In the genomic region with DNA sequence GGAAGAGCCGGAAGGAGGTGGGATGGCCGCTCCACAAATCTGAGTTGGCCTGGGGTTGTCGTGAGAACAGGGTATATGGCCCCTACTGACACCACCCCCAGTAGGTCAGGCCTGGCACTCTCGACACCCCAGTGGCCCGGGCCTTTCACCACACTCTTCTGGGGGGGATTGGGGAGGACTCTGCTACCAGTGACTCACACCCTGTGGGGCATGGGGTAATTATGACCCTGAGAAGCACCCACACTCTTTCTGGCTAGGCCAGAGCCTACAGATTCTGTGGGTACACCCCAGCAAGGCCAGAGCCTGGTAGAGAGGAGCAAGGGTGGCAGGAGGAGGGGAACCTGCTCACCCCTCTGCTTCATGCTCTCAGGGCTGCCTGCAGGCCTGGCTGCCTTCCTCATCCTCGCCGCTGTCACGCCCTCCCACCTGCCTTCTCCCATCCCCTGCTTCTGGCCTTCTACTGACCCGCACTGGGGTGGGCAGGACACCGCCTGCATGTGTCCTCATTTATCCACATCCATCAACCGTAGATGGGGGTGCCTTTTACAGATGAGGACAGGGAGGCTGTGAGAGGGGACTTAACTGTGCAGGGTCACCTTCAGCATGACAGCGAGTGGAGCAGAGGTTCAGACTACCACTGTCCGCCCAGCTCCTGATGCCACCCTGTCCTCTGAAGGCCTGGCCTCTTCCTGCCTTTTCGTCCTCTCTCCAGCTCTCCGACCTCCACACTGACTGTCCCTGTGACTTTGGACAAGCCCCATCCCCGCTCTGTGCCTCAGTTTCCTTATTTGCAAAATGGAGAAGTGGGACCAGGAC, we compare ENCODE assay signal across 12 cellular contexts. TPM values are rescaled to one million over a fixed set of nuclear protein-coding genes. Genes with fewer than 3 reads are reported as not detected.
DNase-seq lines count a peak whose midpoint lies in the region; ATAC-seq, FAIRE-seq and TF ChIP-seq lines count a peak whose summit lies in the region.
"Had no signal": no experiment of that assay in that cellular context is flagged by ENCODE, and none has a peak within 500 bp of the region (broad histone marks: within the 10 kb centered on the region; RNA-seq: fewer than 3 reads in every experiment).

No MANE protein-coding gene starts in this region.

- no peaks in the 10 kb centered on the region for H4K20me1 ChIP-seq in osteoblast (ENCODE audit: insufficient read depth, low read length)

- peak overlapping the region; percentile 88 for H3K27ac ChIP-seq in CD4-positive, CD25-positive, alpha-beta regulatory T cell (ENCODE audit: insufficient read depth, low read length, poor library complexity, severe bottlenecking)
- H3K27ac ChIP-seq in osteoblast (ENCODE audit: low read depth, low read length) = no peak overlapping the region

- H3K9me3 ChIP-seq in CD4-positive, CD25-positive, alpha-beta regulatory T cell (ENCODE audit: control insufficient read depth in 2 of 2, low read length in 2 of 2) = no peaks in the 10 kb centered on the region
- no peaks in the 10 kb centered on the region for H3K9me3 ChIP-seq in osteoblast (ENCODE audit: low read depth, low read length)

- peak overlapping the region; percentile 19 for H3K4me3 ChIP-seq in CD4-positive, CD25-positive, alpha-beta regulatory T cell (ENCODE audit: low read depth, low read length)
- no peak overlapping the region for H3K4me3 ChIP-seq in osteoblast (ENCODE audit: insufficient read depth, low read length)

- no peak for ATAC-seq in CD4-positive, CD25-positive, alpha-beta regulatory T cell (ENCODE audit: low read depth in 2 of 2)
- ATAC-seq in HG03045 (IDR thresholded peaks at IDR 0.05; ENCODE audit: unreplicated experiment) (no peak), GM21619 (IDR thresholded peaks at IDR 0.05; ENCODE audit: unreplicated experiment) (no peak)

- TF ChIP-seq POLR2A in GM19193 (IDR thresholded peaks at IDR 0.05; ENCODE audit: extremely low read depth, insufficient read depth, insufficient read length) = peak; percentile 21

- H3K9me3 Mint-ChIP-seq in CD4-positive, CD25-positive, alpha-beta regulatory T cell = peaks cover 0 to 1% (median 0%) of the 10 kb centered on the region in 7 donors
- H3K9me3 Mint-ChIP-seq in activated naive CD8-positive, alpha-beta T cell (ENCODE audit: low read depth) = no peaks in the 10 kb centered on the region
- H3K9me3 Mint-ChIP-seq: HFFc6 had no signal

- H3K36me3 Mint-ChIP-seq in CD4-positive, CD25-positive, alpha-beta regulatory T cell = no peaks in the 10 kb centered on the region
- H3K36me3 Mint-ChIP-seq in activated naive CD8-positive, alpha-beta T cell = peaks cover 3% of the 10 kb centered on the region

- H3K79me2 ChIP-seq in osteoblast (ENCODE audit: insufficient read depth, low read length) = no peaks in the 10 kb centered on the region

- no peak overlapping the region for H3K4me2 ChIP-seq in osteoblast (ENCODE audit: insufficient read depth, low read length)

- peaks cover 4% of the 10 kb centered on the region for H3K27me3 Mint-ChIP-seq in CD4-positive, CD25-positive, alpha-beta regulatory T cell
- no peaks in the 10 kb centered on the region for H3K27me3 Mint-ChIP-seq in activated naive CD8-positive, alpha-beta T cell

- H3K27me3 ChIP-seq in CD4-positive, CD25-positive, alpha-beta regulatory T cell (ENCODE audit: control insufficient read depth, insufficient read depth, low read length) = no peaks in the 10 kb centered on the region
- H3K27me3 ChIP-seq in osteoblast (ENCODE audit: insufficient read depth, low read length) = no peaks in the 10 kb centered on the region

- peaks cover 95% of the 10 kb centered on the region for H3K4me1 ChIP-seq in CD4-positive, CD25-positive, alpha-beta regulatory T cell (ENCODE audit: control insufficient read depth, insufficient read depth, low read length, poor library complexity, severe bottlenecking)
- peaks cover 16% of the 10 kb centered on the region for H3K4me1 ChIP-seq in osteoblast (ENCODE audit: insufficient read depth, low read length)

- no peak for DNase-seq in CD4-positive, CD25-positive, alpha-beta regulatory T cell
- DNase-seq in osteoblast (ENCODE audit: insufficient read length, low spot score, missing footprints) (peak; percentile 51), HTR-8/SVneo (ENCODE audit: insufficient read length, low spot score) (no peak)
- DNase-seq: HFFc6 had no signal

- FAIRE-seq in HTR-8/SVneo (lab: Jason Lieb, UNC) = no peak
- FAIRE-seq: colon, TTC549 had no signal

- no peak for TF ChIP-seq CTCF in osteoblast (IDR thresholded peaks at IDR 0.05; ENCODE audit: extremely low read depth, low read depth, low read length)

- H3K27ac Mint-ChIP-seq in CD4-positive, CD25-positive, alpha-beta regulatory T cell = peak overlapping the region in 2 of 3 donors; percentile 87 to 89
- peak overlapping the region; percentile 100 for H3K27ac Mint-ChIP-seq in activated naive CD8-positive, alpha-beta T cell

- peak overlapping the region in 3 of 4 donors; percentile 49 to 82 (median 81) for H3K4me3 Mint-ChIP-seq in CD4-positive, CD25-positive, alpha-beta regulatory T cell
- H3K4me3 Mint-ChIP-seq in activated naive CD8-positive, alpha-beta T cell = peak overlapping the region; percentile 83

- no peaks in the 10 kb centered on the region for H3K36me3 ChIP-seq in CD4-positive, CD25-positive, alpha-beta regulatory T cell (ENCODE audit: control insufficient read depth, insufficient read depth, low read length)
- H3K36me3 ChIP-seq in osteoblast (ENCODE audit: insufficient read depth, low read length) = no peaks in the 10 kb centered on the region

- H2AFZ ChIP-seq in osteoblast (ENCODE audit: low read length) = no peak overlapping the region

- H3K4me1 Mint-ChIP-seq in CD4-positive, CD25-positive, alpha-beta regulatory T cell = peaks cover 18 to 96% (median 69%) of the 10 kb centered on the region in 4 donors
- H3K4me1 Mint-ChIP-seq in activated naive CD8-positive, alpha-beta T cell (ENCODE audit: low read depth) = peaks cover 84% of the 10 kb centered on the region

RNA-seq across cellular contexts. Expression of gene ASB2, which starts 18.4 kb away (rescaled TPM):
- 0.96 TPM for total RNA-seq in CD4-positive, CD25-positive, alpha-beta regulatory T cell
- polyA plus RNA-seq in CD4-positive, CD25-positive, alpha-beta regulatory T cell = 1 to 10 TPM; 2.6 to 5.7 (median 4.9) TPM
- total RNA-seq in osteoblast = 0.88 and 1.1 TPM in 2 replicates
- total RNA-seq: HFFc6 had no signal

RNA-seq across cellular contexts. Expression of gene FAM181A, which starts 30.8 kb away (rescaled TPM):
- not detected for total RNA-seq in CD4-positive, CD25-positive, alpha-beta regulatory T cell
- polyA plus RNA-seq in CD4-positive, CD25-positive, alpha-beta regulatory T cell = not detected
- total RNA-seq in osteoblast = not detected in 2 replicates
- total RNA-seq: HFFc6, kidney epithelial cell had no signal

RNA-seq across cellular contexts. Expression of gene CCDC197, which starts 39.1 kb away (rescaled TPM):
- not detected for total RNA-seq in CD4-positive, CD25-positive, alpha-beta regulatory T cell
- not detected for polyA plus RNA-seq in CD4-positive, CD25-positive, alpha-beta regulatory T cell
- total RNA-seq in osteoblast = not detected in 2 replicates
- total RNA-seq: HFFc6, kidney epithelial cell had no signal
- polyA plus RNA-seq: neural cell had no signal
